Comparison of ENCODE assay signal across 1 cellular context in genomic region chr13:23322353-23323336, GRCh38.
TF ChIP-seq lines count a peak whose summit lies in the region.

No MANE protein-coding gene starts in this region.

TF ChIP-seq in GM12878, 131 proteins besides CTCF, POLR2A, EP300 and RAD21 (continued from another document and continues in another):
- TF ChIP-seq MXI1 (IDR thresholded peaks at IDR 0.05; ENCODE audit: low read depth, low read length): no peak
- TF ChIP-seq NFIC (IDR thresholded peaks at IDR 0.05; ENCODE audit: low read depth, low read length): no peak
- TF ChIP-seq CREM (IDR thresholded peaks at IDR 0.05; ENCODE audit: low read depth): no peak
- no peak for TF ChIP-seq ZNF384 (IDR thresholded peaks at IDR 0.05; ENCODE audit: borderline replicate concordance, low read depth, low read length)
- TF ChIP-seq ZNF687 (IDR thresholded peaks at IDR 0.05): no peak
- TF ChIP-seq BHLHE40 (IDR thresholded peaks at IDR 0.05; ENCODE audit: borderline replicate concordance in 1 of 2, low read depth in 2 of 2, low read length in 1 of 2): peak in 1 of 2 experiments; percentile 17; a peak in 1 of 4 replicates
- no peak for TF ChIP-seq KLF5 (IDR thresholded peaks at IDR 0.05; ENCODE audit: partially characterized antibody)
- TF ChIP-seq BACH1 (IDR thresholded peaks at IDR 0.05; ENCODE audit: borderline replicate concordance): no peak
- no peak for TF ChIP-seq EGR1 (IDR thresholded peaks at IDR 0.05; ENCODE audit: borderline replicate concordance in 1 of 2, low read depth in 2 of 2, low read length in 2 of 2)
- TF ChIP-seq IRF4 (IDR thresholded peaks at IDR 0.05; ENCODE audit: low read depth, low read length): no peak
- no peak for TF ChIP-seq E2F8 (IDR thresholded peaks at IDR 0.05; ENCODE audit: low read depth, partially characterized antibody)
- no peak for TF ChIP-seq ZZZ3 (IDR thresholded peaks at IDR 0.05; ENCODE audit: control insufficient read depth, insufficient read length, low read depth)
- TF ChIP-seq IRF5 (IDR thresholded peaks at IDR 0.05; ENCODE audit: borderline replicate concordance): no peak
- no peak for TF ChIP-seq FOS (IDR thresholded peaks at IDR 0.05; ENCODE audit: borderline replicate concordance, extremely low read depth, insufficient read length)
- no peak for TF ChIP-seq KAT2A (conservative IDR thresholded peaks at IDR 0.05; ENCODE audit: control insufficient read depth, low read depth, low read length)
- no peak for TF ChIP-seq TAF1 (IDR thresholded peaks at IDR 0.05; ENCODE audit: borderline replicate concordance, low read depth, low read length)
- peak; percentile 63; the same call in 1 of the 2 replicates for TF ChIP-seq PKNOX1 (IDR thresholded peaks at IDR 0.05)
- no peak for TF ChIP-seq JUND (IDR thresholded peaks at IDR 0.05; ENCODE audit: low read depth, low read length)
- no peak for TF ChIP-seq RCOR1 (conservative IDR thresholded peaks at IDR 0.05; ENCODE audit: low read depth, low read length)
- no peak for TF ChIP-seq SMAD1 (IDR thresholded peaks at IDR 0.05; ENCODE audit: low read depth, partially characterized antibody)
- TF ChIP-seq CEBPZ (IDR thresholded peaks at IDR 0.05; ENCODE audit: low read depth, low read length): no peak
- TF ChIP-seq TBL1XR1 (IDR thresholded peaks at IDR 0.05; ENCODE audit: low read depth, low read length): no peak
- no peak for TF ChIP-seq ATF3 (IDR thresholded peaks at IDR 0.05; ENCODE audit: borderline replicate concordance, extremely low read depth, low read depth, low read length)
- TF ChIP-seq IKZF2 (IDR thresholded peaks at IDR 0.05): 0 out of 4 replicates have a peak, but pooled peaks of 1 of the 2 experiments have one; percentile 17
- no peak for TF ChIP-seq CREB1 (IDR thresholded peaks at IDR 0.05; ENCODE audit: low read depth)
- no peak for TF ChIP-seq RELB (IDR thresholded peaks at IDR 0.05; ENCODE audit: low read depth)
- no peak for TF ChIP-seq STAT3 (IDR thresholded peaks at IDR 0.05; ENCODE audit: low read depth, low read length)
- TF ChIP-seq IRF3 (IDR thresholded peaks at IDR 0.05): no peak
- TF ChIP-seq ZBTB40 (IDR thresholded peaks at IDR 0.05; ENCODE audit: borderline replicate concordance): no peak
